1 cellular context compared by ENCODE assay signal in genomic region chr5:94111209-94112004, GRCh38.
TF ChIP-seq lines count a peak whose summit lies in the region.

No MANE protein-coding gene starts in this region.

TF ChIP-seq in K562, 482 proteins besides CTCF, POLR2A, EP300 and RAD21 (continued from another document and continues in another):
- no peak for TF ChIP-seq ZBTB49 (CRISPR knock-in tag; IDR thresholded peaks at IDR 0.05; ENCODE audit: borderline replicate concordance)
- TF ChIP-seq HEY1 (CRISPR knock-in tag; IDR thresholded peaks at IDR 0.05; ENCODE audit: borderline replicate concordance): no peak
- TF ChIP-seq ZNF224 (CRISPR knock-in tag; IDR thresholded peaks at IDR 0.05): no peak
- peak; percentile 49 for TF ChIP-seq TAF1 (IDR thresholded peaks at IDR 0.05; ENCODE audit: control insufficient read depth, extremely low read depth, insufficient read depth, low read length, severe bottlenecking)
- TF ChIP-seq KLF13 (tag; IDR thresholded peaks at IDR 0.05; ENCODE audit: borderline replicate concordance, low read depth): peak; percentile 54; the same call in 1 of the 2 replicates
- TF ChIP-seq TAF15 (IDR thresholded peaks at IDR 0.05; ENCODE audit: low read depth, low read length): no peak
- TF ChIP-seq POLR2AphosphoS2 (IDR thresholded peaks at IDR 0.05; ENCODE audit: low read length): no peak; the same call in 1 of the 2 replicates
- no peak for TF ChIP-seq PATZ1 (CRISPR knock-in tag; IDR thresholded peaks at IDR 0.05; ENCODE audit: borderline replicate concordance)
- no peak for TF ChIP-seq ELK3 (CRISPR knock-in tag; IDR thresholded peaks at IDR 0.05)
- TF ChIP-seq PCBP2 (IDR thresholded peaks at IDR 0.05; ENCODE audit: low read depth, low read length, poor library complexity, severe bottlenecking): no peak
- TF ChIP-seq ZNF217 (CRISPR knock-in tag; IDR thresholded peaks at IDR 0.05): no peak
- no peak for TF ChIP-seq CUX1 (CRISPR knock-in tag; IDR thresholded peaks at IDR 0.05)
- no peak for TF ChIP-seq ARID3B (CRISPR knock-in tag; IDR thresholded peaks at IDR 0.05; ENCODE audit: borderline replicate concordance)
- TF ChIP-seq NFE2 (IDR thresholded peaks at IDR 0.05; ENCODE audit: low read depth): peak; percentile 28
- TF ChIP-seq PTBP1 (IDR thresholded peaks at IDR 0.05; ENCODE audit: low read depth, low read length): no peak
- TF ChIP-seq SIX5 (IDR thresholded peaks at IDR 0.05; ENCODE audit: borderline replicate concordance in 1 of 2, insufficient read depth in 1 of 2, low read depth in 1 of 2, low read length in 2 of 2): no peak
- no peak for TF ChIP-seq FOXJ2 (tag; IDR thresholded peaks at IDR 0.05)
- TF ChIP-seq HLTF (IDR thresholded peaks at IDR 0.05): no peak
- TF ChIP-seq ARID2 (IDR thresholded peaks at IDR 0.05): no peak
- TF ChIP-seq ZFPM2 (CRISPR knock-in tag; IDR thresholded peaks at IDR 0.05): no peak
- TF ChIP-seq DNMT1 (IDR thresholded peaks at IDR 0.05): no peak
- no peak for TF ChIP-seq RNF219 (CRISPR knock-in tag; IDR thresholded peaks at IDR 0.05)
- TF ChIP-seq DIDO1 (tag; IDR thresholded peaks at IDR 0.05; ENCODE audit: low read depth): 0 out of 2 replicates have a peak, but pooled peaks have one; percentile 63
- no peak for TF ChIP-seq DACH1 (IDR thresholded peaks at IDR 0.05; ENCODE audit: partially characterized antibody)
- TF ChIP-seq ZNF696 (CRISPR knock-in tag; conservative IDR thresholded peaks at IDR 0.05): no peak
- peak; percentile 67 for TF ChIP-seq HCFC1 (IDR thresholded peaks at IDR 0.05; ENCODE audit: low read depth, low read length)
- TF ChIP-seq FOXM1 (IDR thresholded peaks at IDR 0.05; ENCODE audit: low read depth): no peak
- TF ChIP-seq FOXM1 (CRISPR knock-in tag; IDR thresholded peaks at IDR 0.05; ENCODE audit: low read depth): no peak
- no peak for TF ChIP-seq ZC3H4 (CRISPR knock-in tag; IDR thresholded peaks at IDR 0.05; ENCODE audit: borderline replicate concordance)
- TF ChIP-seq ZNF133 (CRISPR knock-in tag; IDR thresholded peaks at IDR 0.05): no peak
- TF ChIP-seq ZNF253 (CRISPR knock-in tag; conservative IDR thresholded peaks at IDR 0.05): no peak
- TF ChIP-seq ATF1 (CRISPR knock-in tag; IDR thresholded peaks at IDR 0.05): peak; percentile 54
- peak; percentile 97 for TF ChIP-seq ATF1 (tag; IDR thresholded peaks at IDR 0.05)
- no peak for TF ChIP-seq ZNF609 (CRISPR knock-in tag; IDR thresholded peaks at IDR 0.05; ENCODE audit: borderline replicate concordance)
- TF ChIP-seq KAT7 (CRISPR knock-in tag; IDR thresholded peaks at IDR 0.05; ENCODE audit: borderline replicate concordance): no peak
- TF ChIP-seq RBM22 (IDR thresholded peaks at IDR 0.05; ENCODE audit: low read depth, low read length, poor library complexity, severe bottlenecking): no peak
- TF ChIP-seq IRF1 (CRISPR knock-in tag; IDR thresholded peaks at IDR 0.05; ENCODE audit: borderline replicate concordance): no peak
- no peak for TF ChIP-seq HMG20B (CRISPR knock-in tag; IDR thresholded peaks at IDR 0.05)
- TF ChIP-seq PRMT5 (CRISPR knock-in tag; IDR thresholded peaks at IDR 0.05): no peak
- TF ChIP-seq KAT2B (IDR thresholded peaks at IDR 0.05; ENCODE audit: low read depth, low read length): no peak
- no peak for TF ChIP-seq ZNF316 (IDR thresholded peaks at IDR 0.05)
- TF ChIP-seq ARHGAP35 (IDR thresholded peaks at IDR 0.05; ENCODE audit: partially characterized antibody): no peak
- no peak for TF ChIP-seq CREBBP (IDR thresholded peaks at IDR 0.05; ENCODE audit: low read depth, low read length)
- TF ChIP-seq ZFP1 (CRISPR knock-in tag; IDR thresholded peaks at IDR 0.05): no peak
